In the genomic region with DNA sequence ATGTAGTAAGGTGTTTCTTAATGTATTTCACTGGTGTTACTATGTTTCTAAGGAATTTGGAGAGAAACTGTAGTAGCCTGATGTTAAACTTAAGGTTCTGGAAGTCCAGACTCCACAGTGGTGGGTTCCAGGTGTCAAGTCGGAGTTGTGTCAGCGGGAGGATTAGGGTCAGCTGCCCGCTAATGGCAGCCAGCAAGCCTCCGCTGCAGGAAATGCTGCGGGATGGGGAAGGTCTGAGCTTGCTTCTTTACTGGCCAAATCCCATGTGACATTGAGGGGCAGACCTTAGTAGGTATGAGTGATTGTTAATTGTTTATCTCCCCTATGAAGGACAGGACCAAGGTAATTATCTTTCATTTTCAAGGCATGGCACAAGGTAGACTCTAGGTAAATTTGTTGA, we compare ENCODE assay signal across 16 cellular contexts. TPM values are rescaled to one million over a fixed set of nuclear protein-coding genes. Genes with fewer than 3 reads are reported as not detected.
DNase-seq lines count a peak whose midpoint lies in the region; ATAC-seq, FAIRE-seq and TF ChIP-seq lines count a peak whose summit lies in the region.
"Had no signal": no experiment of that assay in that cellular context is flagged by ENCODE, and none has a peak within 500 bp of the region (broad histone marks: within the 10 kb centered on the region; RNA-seq: fewer than 3 reads in every experiment).

No MANE protein-coding gene starts in this region.

- 65 to 67% methylated on average over 5 of the region's 5 CpGs for WGBS in heart right ventricle, 2 donors
- 71% methylated on average over 5 of the region's 5 CpGs; no CpG with 5 or more reads in 1 of the 2 experiments for WGBS in H1 (ENCODE audit: extremely low coverage in 1 of 2, insufficient coverage in 1 of 2, insufficient read length in 1 of 2, insufficient replicate concordance in 2 of 2, low coverage in 1 of 2, low lambda C conversion rate in 2 of 2, missing lambda C conversion rate in 1 of 2), 2 experiments

- no peak overlapping the region for H3K4ac ChIP-seq in H1 (replicated peaks; ENCODE audit: insufficient read length, low read depth, low read length)

- DNase-seq in heart right ventricle (no peak), cardiac septum (ENCODE audit: low spot score) (no peak), H1 (ENCODE audit: low read depth in 1 of 2, low spot score in 2 of 2) (no peak), neural crest cell (ENCODE audit: low read depth, low spot score) (no peak), vagina (ENCODE audit: extremely low spot score in 2 of 2) (no peak), upper lobe of right lung (no peak)
- DNase-seq: DMS 273 treated with DMSO at 0.1 percent for 48 hours, KBM-7, NCI-H1092 treated with DMSO at 0.1 percent for 48 hours, NCI-H446 treated with DMSO at 0.1 percent for 48 hours, NCI-H748 treated with DMSO at 0.1 percent for 48 hours, SIG-M5 had no signal

- H3K4me3 Mint-ChIP-seq in neural crest cell: peak overlapping the region; percentile 82

- no peak for TF ChIP-seq RAD21 in H1 (IDR thresholded peaks at IDR 0.05 in 1 of 2, conservative IDR thresholded peaks at IDR 0.05 in 1 of 2; ENCODE audit: low read depth in 2 of 2, low read length in 2 of 2)

- H2AK5ac ChIP-seq in H1 (ENCODE audit: low read depth, low read length): no peak overlapping the region

- TF ChIP-seq POLR2A in H1 (IDR thresholded peaks at IDR 0.05; ENCODE audit: control extremely low read depth in 1 of 2, low read depth in 2 of 2, low read length in 2 of 2) (no peak), vagina (IDR thresholded peaks at IDR 0.05) (no peak)

- no peak overlapping the region for H4K5ac ChIP-seq in H1 (ENCODE audit: insufficient read length, low read depth, low read length)

- H3K4me3 ChIP-seq in heart right ventricle (peak overlapping the region in 5 of 10 donors; percentile 2 to 33 (median 24)), H1 (ENCODE audit: extremely low read depth in 1 of 4, insufficient read depth in 2 of 4, low read depth in 3 of 4, low read length in 4 of 4) (no peak overlapping the region; a peak in 1 of 8 replicates), vagina (no peak overlapping the region), upper lobe of right lung (no peak overlapping the region)
- H3K4me3 ChIP-seq: BLaER1 treated with 17β-estradiol and CSF1 and Interleukin-3, amounts not matched to agents 10 nM and 100 nM had no signal

- H3K23ac ChIP-seq in H1 (ENCODE audit: insufficient read length): no peak overlapping the region

- no peak overlapping the region for H2BK5ac ChIP-seq in H1 (ENCODE audit: low read depth, low read length)

- no peak for TF ChIP-seq EP300 in H1 (IDR thresholded peaks at IDR 0.05; ENCODE audit: borderline replicate concordance in 1 of 2, low read depth in 2 of 2, low read length in 2 of 2)

- intact Hi-C loops in heart right ventricle (cut with DNase I) (loop anchor here in 6 of 10 donors (5.0 to 10.0 kb wide), 7 partner anchors 51 to 411 kb away; no protein-coding TSS in a partner anchor), cardiac septum (cut with DNase I) (loop anchor here (10.0 kb wide), 1 partner anchor 209 kb away; no protein-coding TSS in a partner anchor), vagina (cut with DNase I) (loop anchor here (10.0 kb wide), 1 partner anchor 209 kb away; no protein-coding TSS in a partner anchor), upper lobe of right lung (cut with DNase I) (loop anchor here (5.0 kb wide), 1 partner anchor 206 kb away; no protein-coding TSS in a partner anchor)

- peak; percentile 28 for FAIRE-seq in H1 (lab: Jason Lieb, UNC)
- FAIRE-seq: RCC 7860 had no signal

- H3K36me3 ChIP-seq in heart right ventricle (no peaks in the 10 kb centered on the region), H1 (ENCODE audit: control insufficient read depth in 2 of 4, insufficient read depth in 4 of 4, low read length in 3 of 4) (no peaks in the 10 kb centered on the region), vagina (no peaks in the 10 kb centered on the region), upper lobe of right lung (no peaks in the 10 kb centered on the region)
- H3K36me3 ChIP-seq: BLaER1 treated with 17β-estradiol and CSF1 and Interleukin-3, amounts not matched to agents 10 nM and 100 nM had no signal

- H3K9me3 ChIP-seq in heart right ventricle (no peaks in the 10 kb centered on the region), H1 (ENCODE audit: insufficient read depth in 2 of 2, low read depth in 1 of 2, low read length in 1 of 2) (no peaks in the 10 kb centered on the region), vagina (no peaks in the 10 kb centered on the region), upper lobe of right lung (no peaks in the 10 kb centered on the region)
- H3K9me3 ChIP-seq: BLaER1 treated with 17β-estradiol and CSF1 and Interleukin-3, amounts not matched to agents 10 nM and 100 nM had no signal

- peaks cover 18% of the 10 kb centered on the region for H3K27me3 Mint-ChIP-seq in neural crest cell (ENCODE audit: low read depth)

- H3K27me3 ChIP-seq in heart right ventricle: no peaks in the 10 kb centered on the region
- H3K27me3 ChIP-seq in H1 (replicated peaks in 1 of 4; ENCODE audit: control insufficient read depth in 3 of 4, extremely low read depth in 1 of 4, insufficient read depth in 3 of 4, low read length in 3 of 4): no peaks in the 10 kb centered on the region; a peak in 1 of 7 replicates
- H3K27me3 ChIP-seq in vagina: no peaks in the 10 kb centered on the region
- no peaks in the 10 kb centered on the region for H3K27me3 ChIP-seq in upper lobe of right lung
- H3K27me3 ChIP-seq: BLaER1 treated with 17β-estradiol and CSF1 and Interleukin-3, amounts not matched to agents 10 nM and 100 nM had no signal

- peaks cover 3% of the 10 kb centered on the region; the same call in 1 of the 2 replicates for H3K23me2 ChIP-seq in H1 (ENCODE audit: low read depth, low read length)

- H3K4me1 ChIP-seq in heart right ventricle (peaks cover 0 to 28% (median 22%) of the 10 kb centered on the region in 9 donors), H1 (replicated peaks in 1 of 4; ENCODE audit: control insufficient read depth in 3 of 4, insufficient read depth in 4 of 4, low read length in 3 of 4) (peaks cover 0 to 16% (median 8%) of the 10 kb centered on the region in 4 experiments; a peak in 5 of 7 replicates), vagina (peaks cover 24% of the 10 kb centered on the region), upper lobe of right lung (peaks cover 5% of the 10 kb centered on the region)

- H4K91ac ChIP-seq in H1 (replicated peaks; ENCODE audit: insufficient read length, low read length): no peak overlapping the region

- no peak overlapping the region for H4K8ac ChIP-seq in H1 (ENCODE audit: extremely low read depth, insufficient read depth, low read length)

- CTCF ChIA-PET in H1 (lab: Charles Lee; ENCODE audit: partially characterized antibody): interaction anchor here (1.0 to 1.2 kb wide), 2 partner anchors 19 to 22 kb away, joined by 3 to 4 read pairs; no protein-coding TSS in a partner anchor

- H3K56ac ChIP-seq in H1 (replicated peaks; ENCODE audit: insufficient read length, low read depth, low read length): no peak overlapping the region

- no peak overlapping the region for H2BK20ac ChIP-seq in H1 (ENCODE audit: low read length)

- H3K4me1 Mint-ChIP-seq in neural crest cell: peaks cover 37% of the 10 kb centered on the region

- H3K14ac ChIP-seq in H1 (ENCODE audit: insufficient read length): no peak overlapping the region

- POLR2A ChIA-PET in H1 (lab: Charles Lee; ENCODE audit: partially characterized antibody): interaction anchor here (0.7 to 0.8 kb wide), 2 partner anchors 10 to 12 kb away, joined by 3 to 4 read pairs; no protein-coding TSS in a partner anchor

- peaks cover 2% of the 10 kb centered on the region for H3K36me3 Mint-ChIP-seq in neural crest cell (ENCODE audit: low read depth)

- H3K9ac ChIP-seq in H1 (replicated peaks in 1 of 4; ENCODE audit: extremely low read depth in 1 of 4, low read depth in 3 of 4, low read length in 3 of 4): no peak overlapping the region

- H4K20me1 ChIP-seq in H1 (replicated peaks in 1 of 2; ENCODE audit: control insufficient read depth in 1 of 2, insufficient read depth in 2 of 2, low read length in 2 of 2): no peaks in the 10 kb centered on the region
- H4K20me1 ChIP-seq: BLaER1 treated with 17β-estradiol and CSF1 and Interleukin-3, amounts not matched to agents 10 nM and 100 nM had no signal

- no peak overlapping the region for H2BK15ac ChIP-seq in H1 (ENCODE audit: low read length)

- TF ChIP-seq CTCF in heart right ventricle (IDR thresholded peaks at IDR 0.05): no peak
- no peak for TF ChIP-seq CTCF in H1 (IDR thresholded peaks at IDR 0.05; ENCODE audit: control extremely low read depth in 1 of 3, insufficient read depth in 1 of 3, low read depth in 1 of 3, low read length in 3 of 3)
- TF ChIP-seq CTCF in neural crest cell (conservative IDR thresholded peaks at IDR 0.05): no peak
- TF ChIP-seq CTCF in vagina (IDR thresholded peaks at IDR 0.05): no peak
- TF ChIP-seq CTCF in upper lobe of right lung (IDR thresholded peaks at IDR 0.05): no peak

- H2BK12ac ChIP-seq in H1 (ENCODE audit: low read depth, low read length): no peak overlapping the region; the same call in 1 of the 2 replicates

- no peak for ATAC-seq in heart right ventricle
- ATAC-seq in upper lobe of right lung: no peak
- ATAC-seq in GM21447 (IDR thresholded peaks at IDR 0.05; ENCODE audit: unreplicated experiment): no peak
- ATAC-seq in HG02610 (IDR thresholded peaks at IDR 0.05; ENCODE audit: unreplicated experiment): no peak

- H3K18ac ChIP-seq in H1 (ENCODE audit: extremely low read depth, low read length): no peak overlapping the region

- no peak overlapping the region for H2BK120ac ChIP-seq in H1 (replicated peaks; ENCODE audit: low read depth, low read length)

- peak overlapping the region in 1 of 2 experiments; percentile 50; a peak in 2 of 4 replicates for H3K4me2 ChIP-seq in H1 (ENCODE audit: insufficient read depth in 1 of 2, low read depth in 2 of 2, low read length in 2 of 2)

- peaks cover 0 to 14% of the 10 kb centered on the region in 2 experiments; a peak in 3 of 4 replicates for H3K79me2 ChIP-seq in H1 (ENCODE audit: control insufficient read depth in 1 of 2, insufficient read depth in 2 of 2, low read length in 2 of 2)

- H3K27ac Mint-ChIP-seq in neural crest cell (ENCODE audit: unreplicated experiment): no peak overlapping the region

- no peaks in the 10 kb centered on the region for H3K79me1 ChIP-seq in H1 (ENCODE audit: low read depth, low read length)

- H2AFZ ChIP-seq in H1 (ENCODE audit: low read length): no peak overlapping the region

- H3K9me3 Mint-ChIP-seq in neural crest cell: no peaks in the 10 kb centered on the region

- peak overlapping the region in 6 of 10 donors; percentile 14 to 99 (median 78) for H3K27ac ChIP-seq in heart right ventricle
- H3K27ac ChIP-seq in H1 (ENCODE audit: low read depth, low read length): no peak overlapping the region
- peak overlapping the region; percentile 99 for H3K27ac ChIP-seq in vagina
- no peak overlapping the region for H3K27ac ChIP-seq in upper lobe of right lung
- H3K27ac ChIP-seq: BLaER1 treated with 17β-estradiol and CSF1 and Interleukin-3, amounts not matched to agents 10 nM and 100 nM had no signal

RNA-seq across cellular contexts. Expression of a gene that starts 3.7 kb away (rescaled TPM):
- total RNA-seq in heart right ventricle (10 to 100 TPM; 39.0 to 63.2 (median 53.0) TPM), cardiac septum (61.1 TPM), neural crest cell (101 and 102 TPM in 2 replicates), vagina (141 TPM), upper lobe of right lung (80.4 TPM)
- polyA plus RNA-seq in heart right ventricle (10 to 100 TPM; 11.2 to 14.5 TPM), H1 (2011; rRNA removed) (24.3 and 32.2 TPM in 2 replicates)
- 70.3 and 71.2 TPM in 2 replicates for total RNA-seq in H1 (2021; fragmentation: NEBNext Ultra II Directional; extraction: Animal tissue kit (Norgen Biotek cat#: 25700))
- 23.8 TPM for polyA plus RNA-seq in H1 (2011; cell fraction: cytosol; rRNA removed)
- 72.6 TPM for polyA plus RNA-seq in H1 (2011; cell fraction: nucleus; rRNA removed)
- polyA plus RNA-seq in H1 (2012, experiment 1 of 2): 39.0 to 46.3 TPM (median 43.7 TPM) in 4 replicates
- 7.0 TPM for polyA plus RNA-seq in H1 (2012, experiment 2 of 2)
- polyA plus RNA-seq in H1 (2013, experiment 1 of 2): 29.4 TPM
- 29.7 TPM for polyA plus RNA-seq in H1 (2013, experiment 2 of 2)
- polyA minus RNA-seq in H1 (2011; rRNA and poly(A)+ RNA removed): 124 and 131 TPM in 2 replicates
- polyA minus RNA-seq in H1 (2011; cell fraction: cytosol; rRNA and poly(A)+ RNA removed): 103 TPM
- 315 TPM for polyA minus RNA-seq in H1 (2011; cell fraction: nucleus; rRNA and poly(A)+ RNA removed)

Comparison
In these comparisons a context has a peak if more than half of its experiments do, and no peak if none do; other contexts are left out.
1. H3K27ac ChIP-seq: peak in heart right ventricle (6 of 10) and vagina (single experiment); none in H1 (single experiment) and upper lobe of right lung (single experiment).